8 cellular contexts compared by ENCODE assay signal in genomic region chr20:544153-544725, GRCh38. TPM values are rescaled to one million over a fixed set of nuclear protein-coding genes. Genes with fewer than 3 reads are reported as not detected.
DNase-seq lines count a peak whose midpoint lies in the region; ATAC-seq and TF ChIP-seq lines count a peak whose summit lies in the region.

No MANE protein-coding gene starts in this region.

- H2BK12ac ChIP-seq in trophoblast cell (ENCODE audit: low read length), result no peak overlapping the region

- H3K36me3 ChIP-seq in DND-41 (ENCODE audit: insufficient read depth, low read length) (peaks cover 18% of the 10 kb centered on the region), SJCRH30 (peaks cover 27% of the 10 kb centered on the region), esophagus squamous epithelium (no peaks in the 10 kb centered on the region), trophoblast cell (ENCODE audit: control insufficient read depth in 1 of 2, insufficient read depth in 2 of 2, low read length in 2 of 2) (peaks cover 0 to 2% of the 10 kb centered on the region in 2 experiments)

- H2AFZ ChIP-seq in DND-41 (ENCODE audit: low read depth, low read length), result peak overlapping the region; percentile 94
- peak overlapping the region; percentile 42 for H2AFZ ChIP-seq in trophoblast cell (ENCODE audit: insufficient read depth, low read length, poor library complexity)

- H3K4me3 ChIP-seq in DND-41 (ENCODE audit: low read depth in 1 of 2, low read length in 2 of 2), result peak overlapping the region; percentile 83 to 89; a peak in 3 of 4 replicates
- H3K4me3 ChIP-seq in SJCRH30, result peak overlapping the region; percentile 94
- H3K4me3 ChIP-seq in esophagus squamous epithelium, result peak overlapping the region; percentile 89 to 99 (median 96)
- H3K4me3 ChIP-seq in trophoblast cell (ENCODE audit: low read depth, low read length), result no peak overlapping the region

- H2BK5ac ChIP-seq in trophoblast cell (ENCODE audit: low read depth, low read length, poor library complexity), result no peak overlapping the region

- intact Hi-C loops in esophagus squamous epithelium (cut with DNase I), result no loop called here

- ATAC-seq in DND-41 (ENCODE audit: insufficient read depth, low read depth) (no peak), HG03135 (IDR thresholded peaks at IDR 0.05; ENCODE audit: unreplicated experiment) (no peak)

- H4K8ac ChIP-seq in trophoblast cell (ENCODE audit: low read depth, low read length), result peak overlapping the region; percentile 64

- no peak overlapping the region for H2BK120ac ChIP-seq in trophoblast cell (ENCODE audit: insufficient read depth, low read length, poor library complexity)

- no peak for TF ChIP-seq POLR2A in esophagus squamous epithelium (IDR thresholded peaks at IDR 0.05)

- 51 to 71% methylated on average over 6 of the region's 6 CpGs for WGBS in esophagus squamous epithelium, 2 donors
- no CpG with 5 or more reads among the region's 6 CpGs for WGBS in trophoblast cell (ENCODE audit: extremely low coverage, insufficient coverage, insufficient read length)

- peaks cover 7% of the 10 kb centered on the region for H3K27me3 ChIP-seq in DND-41 (ENCODE audit: insufficient read depth, low read length, poor library complexity)
- H3K27me3 ChIP-seq in SJCRH30, result no peaks in the 10 kb centered on the region
- peaks cover 0 to 21% (median 0%) of the 10 kb centered on the region in 4 donors for H3K27me3 ChIP-seq in esophagus squamous epithelium
- no peaks in the 10 kb centered on the region for H3K27me3 ChIP-seq in trophoblast cell (ENCODE audit: insufficient read depth, low read length)

- H3K79me2 ChIP-seq in DND-41 (ENCODE audit: insufficient read depth, low read length), result peaks cover 43% of the 10 kb centered on the region
- peaks cover 14% of the 10 kb centered on the region for H3K79me2 ChIP-seq in trophoblast cell (ENCODE audit: control insufficient read depth, insufficient read depth, low read length, poor library complexity)

- no peak for TF ChIP-seq CTCF in DND-41 (IDR thresholded peaks at IDR 0.05; ENCODE audit: borderline replicate concordance, extremely low read depth, low read length, poor library complexity, severe bottlenecking)
- TF ChIP-seq CTCF in esophagus squamous epithelium (IDR thresholded peaks at IDR 0.05), result no peak

- H3K9ac ChIP-seq in DND-41 (ENCODE audit: low read depth, low read length) (peak overlapping the region; percentile 95), trophoblast cell (ENCODE audit: low read length) (no peak overlapping the region)

- peaks cover 4% of the 10 kb centered on the region for H3K9me3 ChIP-seq in DND-41 (ENCODE audit: insufficient read depth, low read length, severe bottlenecking)
- peaks cover 6% of the 10 kb centered on the region for H3K9me3 ChIP-seq in SJCRH30 (replicated peaks)
- H3K9me3 ChIP-seq in esophagus squamous epithelium, result no peaks in the 10 kb centered on the region
- H3K9me3 ChIP-seq in trophoblast cell (ENCODE audit: insufficient read depth, low read depth, low read length), result no peaks in the 10 kb centered on the region

- H4K20me1 ChIP-seq in DND-41 (ENCODE audit: insufficient read depth, low read length), result peaks cover 31% of the 10 kb centered on the region

- peak overlapping the region; percentile 63 for H4K12ac ChIP-seq in trophoblast cell (ENCODE audit: low read depth, low read length)

- H3K18ac ChIP-seq in trophoblast cell (ENCODE audit: low read length), result no peak overlapping the region

- DNase-seq in DND-41 (no peak), SJCRH30 (no peak), esophagus squamous epithelium (lab: John Stamatoyannopoulos, UW) (no peak), trophoblast cell (no peak), NCI-H510A treated with DMSO at 0.1 percent for 48 hours (lab: John Stamatoyannopoulos, UW) (no peak), COR-L47 (lab: John Stamatoyannopoulos, UW) (no peak), OCI-M2 (lab: John Stamatoyannopoulos, UW; ENCODE audit: unreplicated experiment) (no peak)

- H3K14ac ChIP-seq in trophoblast cell (ENCODE audit: low read length), result no peak overlapping the region

- H3K23ac ChIP-seq in trophoblast cell (ENCODE audit: low read length), result no peak overlapping the region

- H3K27ac ChIP-seq in DND-41 (ENCODE audit: low read length), result peak overlapping the region; percentile 93
- H3K27ac ChIP-seq in SJCRH30, result peak overlapping the region; percentile 96
- peak overlapping the region; percentile 93 to 96 (median 95) for H3K27ac ChIP-seq in esophagus squamous epithelium
- H3K27ac ChIP-seq in trophoblast cell (ENCODE audit: low read depth, low read length), result no peak overlapping the region

- peaks cover 6% of the 10 kb centered on the region for H3K79me1 ChIP-seq in trophoblast cell (ENCODE audit: low read length)

- H3K4ac ChIP-seq in trophoblast cell (ENCODE audit: low read depth, low read length), result peak overlapping the region; percentile 13

- no peak overlapping the region for H2AK5ac ChIP-seq in trophoblast cell (ENCODE audit: low read length)

- H3K4me2 ChIP-seq in DND-41 (ENCODE audit: insufficient read depth, low read length) (peak overlapping the region; percentile 71), trophoblast cell (ENCODE audit: low read length) (peak overlapping the region; percentile 68)

- peak overlapping the region; percentile 33 for H4K91ac ChIP-seq in trophoblast cell (ENCODE audit: low read depth, low read length)

- H3K4me1 ChIP-seq in DND-41 (ENCODE audit: insufficient read depth, low read length) (peaks cover 44% of the 10 kb centered on the region), SJCRH30 (no peaks in the 10 kb centered on the region), esophagus squamous epithelium (peaks cover 16 to 44% (median 24%) of the 10 kb centered on the region in 3 donors), trophoblast cell (ENCODE audit: control insufficient read depth in 1 of 2, insufficient read depth in 2 of 2, low read length in 2 of 2) (peaks cover 0 to 8% of the 10 kb centered on the region in 2 experiments)

RNA-seq across cellular contexts. Expression of gene CSNK2A1, which starts 0.6 kb away (rescaled TPM):
- 167 and 200 TPM in 2 replicates for total RNA-seq in SJCRH30 (2014; rRNA removed; shearing (Covaris generic))
- total RNA-seq in esophagus squamous epithelium, result 10 to 100 TPM; 67.5 to 86.3 (median 78.9) TPM
- polyA plus RNA-seq in trophoblast cell (2013), result 150 and 154 TPM in 2 replicates
